ENCODE assay signal across 14 cellular contexts in genomic region chr17:48840441-48840840, GRCh38. TPM values are rescaled to one million over a fixed set of nuclear protein-coding genes. Genes with fewer than 3 reads are reported as not detected.
DNase-seq lines count a peak whose midpoint lies in the region; ATAC-seq and TF ChIP-seq lines count a peak whose summit lies in the region.
"Had no signal": no experiment of that assay in that cellular context is flagged by ENCODE, and none has a peak within 500 bp of the region (broad histone marks: within the 10 kb centered on the region; RNA-seq: fewer than 3 reads in every experiment).

No MANE protein-coding gene starts in this region.

- WGBS in urinary bladder = 55% methylated on average over 3 of the region's 3 CpGs

- H3K36me3 Mint-ChIP-seq in naive B cell = peaks cover 7 to 8% of the 10 kb centered on the region in 2 donors

- H3K27ac Mint-ChIP-seq in naive B cell = peak overlapping the region in 4 of 6 donors; percentile 29 to 91 (median 64)
- H3K27ac Mint-ChIP-seq: GM23338; stimulated activated effector memory CD8-positive, alpha-beta T cell treated with anti-CD3 and anti-CD28 coated beads, Interleukin-12 subunit alpha, Interleukin-12 subunit beta, amount 100 ng/mL, for 72 hours had no signal

- intact Hi-C loops in Right ventricle myocardium superior (cut with DNase I) = no loop called here

- peak overlapping the region; percentile 89 to 91 for H3K27ac ChIP-seq in right atrium auricular region
- H3K27ac ChIP-seq in urinary bladder (ENCODE audit: low read depth) = peak overlapping the region; percentile 38

- TF ChIP-seq CTCF in right atrium auricular region (IDR thresholded peaks at IDR 0.05) = no peak

- H3K4me3 ChIP-seq in right atrium auricular region (peak overlapping the region in 1 of 2 donors; percentile 37), urinary bladder (ENCODE audit: low read depth, low read length) (no peak overlapping the region)
- H3K4me3 ChIP-seq: GM23338 had no signal

- H3K9me3 ChIP-seq in right atrium auricular region = no peaks in the 10 kb centered on the region

- H3K4me1 Mint-ChIP-seq in naive B cell = peaks cover 39 to 65% (median 60%) of the 10 kb centered on the region in 3 donors
- H3K4me1 Mint-ChIP-seq: GM23338 had no signal

- ATAC-seq in Right ventricle myocardium superior (ENCODE audit: poor library complexity) = no peak
- no peak for ATAC-seq in naive B cell (ENCODE audit: low read depth in 2 of 2)
- no peak for ATAC-seq in HG02981 (IDR thresholded peaks at IDR 0.05; ENCODE audit: unreplicated experiment)
- ATAC-seq: GM23338, Panc1 had no signal

- H3K36me3 ChIP-seq in right atrium auricular region (peaks cover 29% of the 10 kb centered on the region), urinary bladder (ENCODE audit: insufficient read depth) (peaks cover 5% of the 10 kb centered on the region)

- no peaks in the 10 kb centered on the region for H3K9me3 Mint-ChIP-seq in naive B cell
- H3K9me3 Mint-ChIP-seq: activated CD4-positive, alpha-beta memory T cell treated with anti-CD3 and anti-CD28 coated beads for 36 hours; GM23338; stimulated activated effector memory CD8-positive, alpha-beta T cell treated with anti-CD3 and anti-CD28 coated beads, Interleukin-12 subunit alpha, Interleukin-12 subunit beta, amount 100 ng/mL, for 72 hours had no signal

- DNase-seq in right atrium auricular region (ENCODE audit: low spot score) = no peak
- DNase-seq in Right ventricle myocardium superior = no peak
- peak; percentile 47 for DNase-seq in cerebellar cortex (ENCODE audit: low spot score)
- DNase-seq in naive B cell = no peak
- DNase-seq in NCI-H345 (lab: John Stamatoyannopoulos, UW) = no peak
- DNase-seq in MV-4-11 (lab: John Stamatoyannopoulos, UW) = no peak
- DNase-seq: activated CD4-positive, alpha-beta memory T cell treated with anti-CD3 and anti-CD28 coated beads for 36 hours; cortex of kidney; NCI-H1092 had no signal

- no peaks in the 10 kb centered on the region for H3K27me3 ChIP-seq in right atrium auricular region

- H3K4me1 ChIP-seq in right atrium auricular region = peaks cover 0 to 87% of the 10 kb centered on the region in 2 donors
- peaks cover 2% of the 10 kb centered on the region for H3K4me1 ChIP-seq in urinary bladder (ENCODE audit: insufficient read depth)

- peak overlapping the region in 2 of 8 donors; percentile 10 to 35 for H3K4me3 Mint-ChIP-seq in naive B cell
- H3K4me3 Mint-ChIP-seq: activated CD4-positive, alpha-beta memory T cell treated with anti-CD3 and anti-CD28 coated beads for 36 hours; GM23338 had no signal

- H3K27me3 Mint-ChIP-seq in naive B cell = no peaks in the 10 kb centered on the region

RNA-seq across cellular contexts. Expression of gene CALCOCO2, which starts 9.6 kb away (rescaled TPM):
- 100 to 1,000 TPM; 112 to 152 TPM for total RNA-seq in right atrium auricular region
- total RNA-seq in Right ventricle myocardium superior = 341 TPM
- polyA plus RNA-seq in naive B cell (ENCODE audit: low read depth in 6 of 6) = 100 to 1,000 TPM; 147 to 228 (median 187) TPM
- 67.5 TPM for total RNA-seq in urinary bladder
- polyA plus RNA-seq in urinary bladder = 165 TPM

RNA-seq across cellular contexts. Expression of gene TTLL6, which starts 23.4 kb away (rescaled TPM):
- total RNA-seq in right atrium auricular region (not detected), Right ventricle myocardium superior (not detected), urinary bladder (not detected)
- polyA plus RNA-seq in naive B cell (ENCODE audit: low read depth in 6 of 6) (not detected), urinary bladder (0.15 TPM)
- total RNA-seq: activated CD4-positive, alpha-beta memory T cell treated with anti-CD3 and anti-CD28 coated beads for 36 hours had no signal

RNA-seq across cellular contexts. Expression of gene ATP5MC1, which starts 52.1 kb away (rescaled TPM):
- 1,000 to 10,000 TPM in 1 of 2 donors, 100 to 1,000 TPM in 1; 419 to 1,068 TPM for total RNA-seq in right atrium auricular region
- 492 TPM for total RNA-seq in Right ventricle myocardium superior
- polyA plus RNA-seq in naive B cell (ENCODE audit: low read depth in 6 of 6) = 100 to 1,000 TPM; 170 to 239 (median 193) TPM
- 37.1 TPM for total RNA-seq in urinary bladder
- 233 TPM for polyA plus RNA-seq in urinary bladder

Comparison
In these comparisons a context has a peak if more than half of its experiments do, and no peak if none do; other contexts are left out.
1. RNA of gene ATP5MC1, which starts 52.1 kb away (total RNA-seq): 419 to 1,068 TPM in right atrium auricular region and 492 TPM in Right ventricle myocardium superior (single experiment); 37.1 TPM in urinary bladder (single experiment); every median in the first group is over 10 times any median in the second.